ENCODE assay signal across 19 cellular contexts in the genomic region with DNA sequence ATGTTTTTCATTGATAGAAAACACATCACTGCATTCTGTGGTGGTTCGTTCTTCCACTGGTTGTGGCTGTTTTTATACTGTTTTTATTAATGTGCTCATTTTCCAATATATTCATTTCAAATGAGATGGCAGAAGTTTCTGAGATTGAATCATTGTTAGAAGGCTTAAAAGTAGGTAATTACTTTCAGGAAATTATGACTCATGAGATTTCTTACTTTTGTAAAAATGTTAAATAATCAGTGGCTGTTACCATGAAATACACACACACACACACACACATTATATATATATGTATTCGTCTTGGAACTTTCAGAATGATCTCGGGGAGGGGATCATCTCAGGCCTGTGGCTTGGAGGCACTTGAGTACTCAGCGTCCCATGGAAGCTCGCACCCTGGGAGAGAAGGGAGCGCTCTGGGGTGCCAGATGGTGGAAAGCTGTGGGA.
DNase-seq lines count a peak whose midpoint lies in the region; ATAC-seq and TF ChIP-seq lines count a peak whose summit lies in the region.
"Had no signal": no experiment of that assay in that cellular context is flagged by ENCODE, and none has a peak within 500 bp of the region (broad histone marks: within the 10 kb centered on the region; RNA-seq: fewer than 3 reads in every experiment).

No MANE protein-coding gene starts in this region.

- H3K9me3 ChIP-seq in CD4-positive, CD25-positive, alpha-beta regulatory T cell (ENCODE audit: control insufficient read depth in 2 of 2, low read length in 2 of 2), result no peaks in the 10 kb centered on the region
- H3K9me3 ChIP-seq: Peyer's patch, transverse colon had no signal

- TF ChIP-seq CTCF in HFFc6 (IDR thresholded peaks at IDR 0.05), result no peak; the same call in 1 of the 2 replicates
- no peak for TF ChIP-seq CTCF in brain microvascular endothelial cell (IDR thresholded peaks at IDR 0.05; ENCODE audit: low read depth, low read length, missing control alignments)

- peaks cover 6% of the 10 kb centered on the region for H3K4me1 ChIP-seq in CD4-positive, CD25-positive, alpha-beta regulatory T cell (ENCODE audit: control insufficient read depth, insufficient read depth, low read length, poor library complexity, severe bottlenecking)
- H3K4me1 ChIP-seq: Peyer's patch, transverse colon had no signal

- H3K4me3 Mint-ChIP-seq in CD4-positive, CD25-positive, alpha-beta regulatory T cell, result peak overlapping the region in 1 of 4 donors; percentile 9
- H3K4me3 Mint-ChIP-seq in HFFc6, result no peak overlapping the region
- H3K4me3 Mint-ChIP-seq: CD4-positive, alpha-beta T cell; natural killer cell had no signal

- H3K27ac ChIP-seq in CD4-positive, CD25-positive, alpha-beta regulatory T cell (ENCODE audit: insufficient read depth, low read length, poor library complexity, severe bottlenecking), result no peak overlapping the region
- peak overlapping the region; percentile 12 for H3K27ac ChIP-seq in brain microvascular endothelial cell
- H3K27ac ChIP-seq: cardiac muscle cell, Peyer's patch, transverse colon had no signal

- peak overlapping the region in 2 of 3 donors; percentile 13 to 22 for H3K27ac Mint-ChIP-seq in CD4-positive, CD25-positive, alpha-beta regulatory T cell
- peak overlapping the region; percentile 63 for H3K27ac Mint-ChIP-seq in HFFc6
- H3K27ac Mint-ChIP-seq: CD4-positive, alpha-beta T cell had no signal

- peaks cover 0 to under 1% (median 0%) of the 10 kb centered on the region in 7 donors for H3K9me3 Mint-ChIP-seq in CD4-positive, CD25-positive, alpha-beta regulatory T cell
- no peaks in the 10 kb centered on the region for H3K9me3 Mint-ChIP-seq in HFFc6
- H3K9me3 Mint-ChIP-seq: CD4-positive, alpha-beta T cell; natural killer cell had no signal

- in situ Hi-C loops in brain microvascular endothelial cell (cut with HindIII; ENCODE audit: low pct_ligation_motif_present, low sequenced_read_pairs), result no loop called here

- H3K36me3 Mint-ChIP-seq in CD4-positive, CD25-positive, alpha-beta regulatory T cell, result peaks cover 3% of the 10 kb centered on the region
- peaks cover 2% of the 10 kb centered on the region; the same call in 1 of the 2 replicates for H3K36me3 Mint-ChIP-seq in HFFc6 (ENCODE audit: low read depth)
- H3K36me3 Mint-ChIP-seq: natural killer cell had no signal

- no peak overlapping the region for H3K4me3 ChIP-seq in CD4-positive, CD25-positive, alpha-beta regulatory T cell (ENCODE audit: low read depth, low read length)
- no peak overlapping the region for H3K4me3 ChIP-seq in brain microvascular endothelial cell (ENCODE audit: low read depth, low read length)
- H3K4me3 ChIP-seq: cardiac muscle cell, Peyer's patch, transverse colon had no signal

- H3K36me3 ChIP-seq in CD4-positive, CD25-positive, alpha-beta regulatory T cell (ENCODE audit: control insufficient read depth, insufficient read depth, low read length), result no peaks in the 10 kb centered on the region
- H3K36me3 ChIP-seq in brain microvascular endothelial cell (replicated peaks), result no peaks in the 10 kb centered on the region
- H3K36me3 ChIP-seq: cardiac muscle cell, Peyer's patch, transverse colon had no signal

- H3K4me1 Mint-ChIP-seq in CD4-positive, CD25-positive, alpha-beta regulatory T cell, result peaks cover 22 to 29% (median 24%) of the 10 kb centered on the region in 4 donors
- peaks cover 16% of the 10 kb centered on the region for H3K4me1 Mint-ChIP-seq in HFFc6 (ENCODE audit: low read depth)

- H3K27me3 Mint-ChIP-seq in CD4-positive, CD25-positive, alpha-beta regulatory T cell, result no peaks in the 10 kb centered on the region
- H3K27me3 Mint-ChIP-seq in HFFc6 (ENCODE audit: insufficient read depth), result no peaks in the 10 kb centered on the region
- H3K27me3 Mint-ChIP-seq: CD4-positive, alpha-beta T cell had no signal

- no peak for ATAC-seq in CD4-positive, CD25-positive, alpha-beta regulatory T cell (ENCODE audit: low read depth in 2 of 2)
- ATAC-seq in HG03469 (IDR thresholded peaks at IDR 0.05; ENCODE audit: unreplicated experiment), result no peak
- ATAC-seq: left ventricle myocardium superior, natural killer cell had no signal

- no peak for DNase-seq in CD4-positive, CD25-positive, alpha-beta regulatory T cell
- DNase-seq in HFFc6, result peak; percentile 25
- no peak for DNase-seq in brain microvascular endothelial cell
- DNase-seq in glomerular visceral epithelial cell (ENCODE audit: extremely low spot score), result peak; percentile 5
- no peak for DNase-seq in cerebellar nuclear complex (lab: John Stamatoyannopoulos, UW)
- no peak for DNase-seq in activated CD8-positive, alpha-beta memory T cell treated with anti-CD3 and anti-CD28 coated beads, Interleukin-2, amount 50 U/mL, for 4 hours
- no peak for DNase-seq in NCI-H1105 (lab: John Stamatoyannopoulos, UW)
- DNase-seq: CD4-positive, alpha-beta T cell; left ventricle myocardium superior; natural killer cell; NCI-H2081; NCI-H774; Peyer's patch; retina; stimulated activated CD8-positive, alpha-beta memory T cell treated with anti-CD3 and anti-CD28 coated beads, Interleukin-4, amount 100 ng/mL, for 48 hours; SW 1271; transverse colon had no signal

- H3K27me3 ChIP-seq in CD4-positive, CD25-positive, alpha-beta regulatory T cell (ENCODE audit: control insufficient read depth, insufficient read depth, low read length), result no peaks in the 10 kb centered on the region
- H3K27me3 ChIP-seq in brain microvascular endothelial cell (replicated peaks), result no peaks in the 10 kb centered on the region
- H3K27me3 ChIP-seq: cardiac muscle cell, Peyer's patch, transverse colon had no signal

Comparison
In these comparisons a context has a peak if more than half of its experiments do, and no peak if none do; other contexts are left out.
1. DNase-seq: peak in HFFc6 (single experiment) and glomerular visceral epithelial cell (single experiment); none in CD4-positive, CD25-positive, alpha-beta regulatory T cell (0 of 3), brain microvascular endothelial cell (single experiment), cerebellar nuclear complex (0 of 2), activated CD8-positive, alpha-beta memory T cell treated with anti-CD3 and anti-CD28 coated beads, Interleukin-2, amount 50 U/mL, for 4 hours (single experiment) and NCI-H1105 (single experiment).